ENCODE assay signal across 12 cellular contexts in the genomic region with DNA sequence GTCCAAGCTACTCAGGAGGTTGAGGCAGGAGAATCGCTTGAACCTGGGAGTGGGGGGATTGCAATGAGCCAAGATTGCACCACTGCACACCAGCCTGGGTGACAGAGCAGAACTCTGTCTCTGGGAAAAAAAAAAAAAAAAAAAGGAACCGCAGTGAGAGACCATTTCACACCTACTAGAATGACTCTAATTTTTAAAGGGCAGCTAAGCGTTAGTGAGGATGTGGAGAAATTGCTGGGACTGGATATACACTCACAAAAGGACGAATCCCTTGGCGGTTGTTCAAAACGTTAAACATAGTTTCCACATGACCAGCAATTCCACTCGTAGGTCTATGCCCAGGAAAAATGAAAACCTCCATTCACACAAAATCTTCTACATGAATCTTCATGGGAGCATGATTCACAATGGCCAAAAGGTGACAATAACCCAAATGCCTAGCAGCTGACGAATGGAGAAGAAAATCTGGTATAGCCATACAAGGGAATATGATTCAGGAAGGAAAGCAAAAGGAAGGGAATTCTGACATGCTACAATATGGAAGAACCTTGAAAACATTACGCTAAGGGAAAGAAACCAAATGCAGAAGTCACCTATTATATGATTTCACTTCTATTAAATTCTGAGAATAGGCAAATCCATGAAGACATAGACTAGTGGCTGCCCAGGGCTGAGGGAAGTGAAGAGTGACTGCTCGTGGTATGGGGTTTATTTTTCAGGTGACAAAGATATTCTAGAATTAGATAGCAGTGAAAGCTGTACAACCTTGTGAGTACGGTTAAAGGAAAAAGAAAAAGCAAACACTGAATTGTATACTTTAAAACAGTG.
DNase-seq lines count a peak whose midpoint lies in the region; ATAC-seq, FAIRE-seq and TF ChIP-seq lines count a peak whose summit lies in the region.
"Had no signal": no experiment of that assay in that cellular context is flagged by ENCODE, and none has a peak within 500 bp of the region (broad histone marks: within the 10 kb centered on the region; RNA-seq: fewer than 3 reads in every experiment).

No MANE protein-coding gene starts in this region.

- peak overlapping the region; percentile 23 for H3K4me3 Mint-ChIP-seq in activated CD8-positive, alpha-beta memory T cell treated with anti-CD3 and anti-CD28 coated beads, Interleukin-2, amount 10 ng/mL, durations not matched to agents 7 days and 5 days

- peaks cover 20% of the 10 kb centered on the region for H3K4me1 ChIP-seq in endothelial cell of umbilical vein (ENCODE audit: control insufficient read depth, extremely low read depth, insufficient read depth, low read length)

- no peak for TF ChIP-seq CTCF in endothelial cell of umbilical vein (IDR thresholded peaks at IDR 0.05; ENCODE audit: extremely low read depth in 1 of 2, insufficient read depth in 1 of 2, low read depth in 1 of 2, low read length in 2 of 2)

- H3K36me3 ChIP-seq in endothelial cell of umbilical vein (ENCODE audit: control insufficient read depth in 2 of 2, extremely low read depth in 1 of 2, insufficient read depth in 2 of 2, low read length in 2 of 2), result no peaks in the 10 kb centered on the region
- H3K36me3 ChIP-seq: uterus had no signal

- peak; percentile 75 for FAIRE-seq in endothelial cell of umbilical vein (lab: Jason Lieb, UNC)

- no peaks in the 10 kb centered on the region for H3K27me3 Mint-ChIP-seq in activated CD8-positive, alpha-beta memory T cell treated with anti-CD3 and anti-CD28 coated beads, Interleukin-2, amount 10 ng/mL, durations not matched to agents 7 days and 5 days

- POLR2A ChIA-PET in endothelial cell of umbilical vein (lab: Charles Lee), result interaction anchor here (0.7 to 0.8 kb wide), 2 partner anchors 18 to 127 kb away, joined by 6 to 14 read pairs; partner anchors contain the start of gene CHSY1

- peak overlapping the region; percentile 5 for H3K4me2 ChIP-seq in endothelial cell of umbilical vein (ENCODE audit: insufficient read depth, low read length)

- no peaks in the 10 kb centered on the region for H3K27me3 ChIP-seq in endothelial cell of umbilical vein (ENCODE audit: control insufficient read depth in 2 of 2, insufficient read depth in 2 of 2, low read length in 2 of 2)
- H3K27me3 ChIP-seq: uterus had no signal

- H3K79me2 ChIP-seq in endothelial cell of umbilical vein (ENCODE audit: control insufficient read depth, insufficient read depth, low read length), result no peaks in the 10 kb centered on the region

- intact Hi-C loops in endothelial cell of umbilical vein (cut with micrococcal nuclease), result no loop called here

- no peak for ATAC-seq in activated CD8-positive, alpha-beta memory T cell treated with anti-CD3 and anti-CD28 coated beads, Interleukin-2, amount 10 ng/mL, durations not matched to agents 7 days and 5 days
- ATAC-seq in GM21529 (IDR thresholded peaks at IDR 0.05; ENCODE audit: unreplicated experiment), result no peak

- H3K4me1 Mint-ChIP-seq in activated CD8-positive, alpha-beta memory T cell treated with anti-CD3 and anti-CD28 coated beads, Interleukin-2, amount 10 ng/mL, durations not matched to agents 7 days and 5 days, result peaks cover 72% of the 10 kb centered on the region

- no peak overlapping the region for H2AFZ ChIP-seq in endothelial cell of umbilical vein (ENCODE audit: low read depth, low read length)

- TSS peak; percentile 54 for BruUV-seq in endothelial cell of umbilical vein (replicated peaks; lab: Mats Ljungman, UMichigan)

- H3K27ac Mint-ChIP-seq in activated CD8-positive, alpha-beta memory T cell treated with anti-CD3 and anti-CD28 coated beads, Interleukin-2, amount 10 ng/mL, durations not matched to agents 7 days and 5 days, result peak overlapping the region; percentile 48

- peaks cover 33% of the 10 kb centered on the region for H3K36me3 Mint-ChIP-seq in activated CD8-positive, alpha-beta memory T cell treated with anti-CD3 and anti-CD28 coated beads, Interleukin-2, amount 10 ng/mL, durations not matched to agents 7 days and 5 days

- no peak for TF ChIP-seq POLR2A in endothelial cell of umbilical vein (IDR thresholded peaks at IDR 0.05; ENCODE audit: low read depth, low read length)

- H3K9me3 Mint-ChIP-seq in activated CD8-positive, alpha-beta memory T cell treated with anti-CD3 and anti-CD28 coated beads, Interleukin-2, amount 10 ng/mL, durations not matched to agents 7 days and 5 days (ENCODE audit: low read depth), result peaks cover 3% of the 10 kb centered on the region

- dilution Hi-C loops in endothelial cell of umbilical vein (cut with MboI; ENCODE audit: extremely low pct_ligation_motif_present, low sequenced_read_pairs), result no loop called here

- peak overlapping the region; percentile 14 for H3K27ac ChIP-seq in endothelial cell of umbilical vein (ENCODE audit: insufficient read depth, low read depth, low read length)
- H3K27ac ChIP-seq: uterus had no signal

- no peaks in the 10 kb centered on the region for H4K20me1 ChIP-seq in endothelial cell of umbilical vein (replicated peaks; ENCODE audit: control insufficient read depth, extremely low read depth, insufficient read depth, low read length)

- no peak overlapping the region for H3K9ac ChIP-seq in endothelial cell of umbilical vein (replicated peaks; ENCODE audit: extremely low read depth, insufficient read depth, low read length)

- no peaks in the 10 kb centered on the region for H3K9me1 ChIP-seq in endothelial cell of umbilical vein (replicated peaks; ENCODE audit: control insufficient read depth, extremely low read depth, insufficient read depth, low read length)

- CTCF ChIA-PET in activated CD8-positive, alpha-beta memory T cell treated with anti-CD3 and anti-CD28 coated beads, Interleukin-2, amount 10 ng/mL, durations not matched to agents 7 days and 5 days (lab: Charles Lee), result interaction anchor here (1.3 to 4.9 kb wide), 5 partner anchors 10 to 207 kb away, joined by 3 to 21 read pairs (median 4); partner anchors contain the start of gene CHSY1
- CTCF ChIA-PET in endothelial cell of umbilical vein (lab: Charles Lee), result interaction anchor here (1.4 kb wide), 1 partner anchor 47 kb away, joined by 3 read pairs; no protein-coding TSS in a partner anchor

- no peaks in the 10 kb centered on the region for H3K9me3 ChIP-seq in endothelial cell of umbilical vein (replicated peaks; ENCODE audit: control insufficient read depth, insufficient read depth, low read length)

- no peak for DNase-seq in activated CD8-positive, alpha-beta memory T cell treated with anti-CD3 and anti-CD28 coated beads, Interleukin-2, amount 10 ng/mL, durations not matched to agents 7 days and 5 days
- no peak for DNase-seq in activated CD8-positive, alpha-beta memory T cell treated with anti-CD3 and anti-CD28 coated beads, Interleukin-2, amount 50 U/mL, for 48 hours
- DNase-seq in RKO (ENCODE audit: low spot score) (peak; percentile 43), endothelial cell of umbilical vein (ENCODE audit: low read depth, low spot score) (peak; percentile 41), stromal cell of bone marrow (ENCODE audit: low read depth) (peak; percentile 84), pons (ENCODE audit: low spot score) (no peak), SW 1271 (lab: John Stamatoyannopoulos, UW) (no peak)
- DNase-seq: activated CD4-positive, alpha-beta T cell treated with anti-CD3 and anti-CD28 coated beads for 1 hour; effector CD4-positive, alpha-beta T cell; NCI-H345; uterus had no signal

- no peak overlapping the region for H3K4me3 ChIP-seq in endothelial cell of umbilical vein (replicated peaks in 1 of 3; ENCODE audit: insufficient read depth in 1 of 3, low read depth in 1 of 3, low read length in 3 of 3)
- H3K4me3 ChIP-seq: uterus had no signal

TF ChIP-seq in endothelial cell of umbilical vein, 7 proteins besides CTCF, POLR2A, EP300 and RAD21:
- TF ChIP-seq GATA2 (IDR thresholded peaks at IDR 0.05; ENCODE audit: insufficient read depth, insufficient read length, low read depth, low read length) (no peak), JUN (IDR thresholded peaks at IDR 0.05; ENCODE audit: borderline replicate concordance, insufficient read depth, insufficient read length, low read depth) (peak; percentile 21), POLR2AphosphoS5 (IDR thresholded peaks at IDR 0.05; ENCODE audit: insufficient read depth, low read depth, low read length) (no peak), EZH2 (IDR thresholded peaks at IDR 0.05; ENCODE audit: borderline replicate concordance, low read depth, low read length, severe bottlenecking) (no peak)

Comparison
In these comparisons a context has a peak if more than half of its experiments do, and no peak if none do; other contexts are left out.
1. DNase-seq: peak in RKO (single experiment), endothelial cell of umbilical vein (single experiment) and stromal cell of bone marrow (single experiment); none in activated CD8-positive, alpha-beta memory T cell treated with anti-CD3 and anti-CD28 coated beads, Interleukin-2, amount 10 ng/mL, durations not matched to agents 7 days and 5 days (single experiment), activated CD8-positive, alpha-beta memory T cell treated with anti-CD3 and anti-CD28 coated beads, Interleukin-2, amount 50 U/mL, for 48 hours (single experiment), pons (single experiment) and SW 1271 (0 of 2).